1 cellular context compared by ENCODE assay signal in the genomic region with DNA sequence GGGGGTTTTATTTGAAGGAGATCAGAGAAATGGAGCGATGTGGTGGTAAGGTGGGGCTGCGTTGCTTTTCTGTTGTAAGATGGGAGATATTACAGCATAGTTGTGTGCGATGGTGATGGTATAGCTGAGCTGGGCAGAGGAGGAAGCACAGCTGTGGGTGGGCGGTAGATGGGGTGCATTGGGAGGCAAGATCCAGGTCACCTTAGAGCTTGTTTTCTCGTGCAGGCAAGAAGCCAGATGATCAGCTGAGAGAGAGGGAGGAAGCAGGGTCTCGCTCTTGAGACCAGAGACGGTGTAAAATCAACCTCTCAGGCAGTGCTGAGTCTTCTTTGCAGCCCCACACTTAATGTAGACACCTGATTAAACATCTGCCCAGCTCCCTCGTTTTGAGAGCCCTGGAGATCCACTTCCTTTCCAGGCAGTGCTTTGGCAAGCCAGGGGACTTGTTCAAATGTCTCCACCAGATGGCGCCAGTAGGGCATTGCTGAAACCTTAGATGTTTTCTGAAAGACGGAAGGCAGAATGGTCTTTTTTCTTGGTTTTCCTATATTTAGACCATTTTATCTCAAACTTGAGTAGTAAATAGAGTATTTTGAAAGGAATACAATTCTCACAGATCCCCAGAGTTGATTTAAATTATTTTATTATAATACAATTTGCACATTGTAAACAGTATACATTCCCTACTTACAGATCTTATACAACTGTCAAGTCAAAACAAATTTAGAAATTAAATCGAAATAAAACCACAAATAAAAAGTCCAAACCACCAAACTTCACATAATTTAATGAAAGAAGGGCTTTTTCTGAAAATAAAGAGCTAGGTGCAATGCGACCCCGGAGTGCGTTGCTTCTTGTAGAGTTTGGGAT.
TF ChIP-seq lines count a peak whose summit lies in the region.

No MANE protein-coding gene starts in this region.

TF ChIP-seq in SK-N-SH, 30 proteins besides CTCF, POLR2A, EP300 and RAD21 (continued from another document):
- TF ChIP-seq JUND (IDR thresholded peaks at IDR 0.05) (no peak), CHD2 (IDR thresholded peaks at IDR 0.05; ENCODE audit: low read length, partially characterized antibody) (peak; percentile 22), MEF2A (IDR thresholded peaks at IDR 0.05; ENCODE audit: borderline replicate concordance, low read depth) (no peak), MXI1 (IDR thresholded peaks at IDR 0.05; ENCODE audit: low read depth, low read length) (no peak), FOXJ3 (CRISPR knock-in tag; IDR thresholded peaks at IDR 0.05) (no peak), FOSL2 (IDR thresholded peaks at IDR 0.05; ENCODE audit: borderline replicate concordance, low read depth) (no peak)
TF ChIP-seq in SK-N-SH: peak in this region for 2.
